In genomic region chr6:3208096-3208774, GRCh38 we compare ENCODE assay signal across 1 cellular context.
TF ChIP-seq lines count a peak whose summit lies in the region.

No MANE protein-coding gene starts in this region.

TF ChIP-seq in GM23338, 12 proteins besides CTCF, POLR2A, EP300 and RAD21 (continued from another document):
- TF ChIP-seq, protein P1, sequence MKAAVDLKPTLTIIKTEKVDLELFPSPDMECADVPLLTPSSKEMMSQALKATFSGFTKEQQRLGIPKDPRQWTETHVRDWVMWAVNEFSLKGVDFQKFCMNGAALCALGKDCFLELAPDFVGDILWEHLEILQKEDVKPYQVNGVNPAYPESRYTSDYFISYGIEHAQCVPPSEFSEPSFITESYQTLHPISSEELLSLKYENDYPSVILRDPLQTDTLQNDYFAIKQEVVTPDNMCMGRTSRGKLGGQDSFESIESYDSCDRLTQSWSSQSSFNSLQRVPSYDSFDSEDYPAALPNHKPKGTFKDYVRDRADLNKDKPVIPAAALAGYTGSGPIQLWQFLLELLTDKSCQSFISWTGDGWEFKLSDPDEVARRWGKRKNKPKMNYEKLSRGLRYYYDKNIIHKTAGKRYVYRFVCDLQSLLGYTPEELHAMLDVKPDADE (IDR thresholded peaks at IDR 0.05) = no peak
